ENCODE assay signal across 32 cellular contexts in genomic region chr2:33931164-33931563, GRCh38.
"Had no signal": no experiment of that assay in that cellular context is flagged by ENCODE, and none has a peak within 500 bp of the region (broad histone marks: within the 10 kb centered on the region; RNA-seq: fewer than 3 reads in every experiment).

No MANE protein-coding gene starts in this region.

- H3K27me3 ChIP-seq: adrenal gland, body of pancreas, breast epithelium, cardiac muscle cell, colonic mucosa, esophagus muscularis mucosa, foreskin keratinocyte, gastrocnemius medialis, heart left ventricle had no signal

- H3K4me3 ChIP-seq: adrenal gland, body of pancreas, breast epithelium, cardiac muscle cell, colonic mucosa, esophagus muscularis mucosa, gastrocnemius medialis, heart left ventricle had no signal

- ATAC-seq: activated CD4-positive, CD25-positive, alpha-beta regulatory T cell treated with anti-CD3 and anti-CD28 coated beads, Interleukin-2, amount 50 U/mL, for 24 hours; activated CD8-positive, alpha-beta T cell treated with anti-CD3 and anti-CD28 coated beads for 36 hours; activated naive CD8-positive, alpha-beta T cell treated with anti-CD3 and anti-CD28 coated beads, Interleukin-2, amount 50 U/mL, for 24 hours; body of pancreas; effector memory CD8-positive, alpha-beta T cell; foreskin keratinocyte; gastrocnemius medialis; heart left ventricle had no signal

- FAIRE-seq: TTC549 had no signal

- H3K4me1 ChIP-seq: adrenal gland, body of pancreas, breast epithelium, colonic mucosa, esophagus muscularis mucosa, foreskin keratinocyte, gastrocnemius medialis, heart left ventricle had no signal

- H3K27ac ChIP-seq: adrenal gland, body of pancreas, breast epithelium, cardiac muscle cell, colonic mucosa, esophagus muscularis mucosa, foreskin keratinocyte, gastrocnemius medialis, heart left ventricle, WERI-Rb-1 had no signal

- H3K36me3 ChIP-seq: adrenal gland, breast epithelium, cardiac muscle cell, colonic mucosa, esophagus muscularis mucosa, gastrocnemius medialis, heart left ventricle, WERI-Rb-1 had no signal

- DNase-seq: activated B cell treated with CpG ODN at 0.5 μM for 24 hours; activated CD4-positive, alpha-beta T cell treated with anti-CD3 and anti-CD28 coated beads for 48 hours; activated CD4-positive, alpha-beta T cell treated with anti-CD3 and anti-CD28 coated beads, Interleukin-2, amount 50 U/mL, for 1 hour; activated CD4-positive, alpha-beta T cell treated with anti-CD3 and anti-CD28 coated beads, Interleukin-2, amount 50 U/mL, for 48 hours; activated CD8-positive, alpha-beta memory T cell treated with anti-CD3 and anti-CD28 coated beads for 24 hours; activated CD8-positive, alpha-beta T cell treated with anti-CD3 and anti-CD28 coated beads for 36 hours; activated effector memory CD4-positive, alpha-beta T cell treated with anti-CD3 and anti-CD28 coated beads, Interleukin-2, amount 50 U/mL, for 16 hours; activated naive CD4-positive, alpha-beta T cell treated with anti-CD3 and anti-CD28 coated beads for 36 hours; activated naive CD8-positive, alpha-beta T cell treated with anti-CD3 and anti-CD28 coated beads for 36 hours; activated naive CD8-positive, alpha-beta T cell treated with anti-CD3 and anti-CD28 coated beads, Interleukin-2, amount 50 U/mL, for 24 hours; activated T-cell treated with anti-CD3 and anti-CD28 coated beads, Interleukin-2, amount 50 U/mL, for 48 hours; adrenal gland; amygdala; aorta; body of pancreas; central memory CD4-positive, alpha-beta T cell; cerebellar nuclear complex; colonic mucosa; effector CD4-positive, alpha-beta T cell; effector memory CD8-positive, alpha-beta T cell; erythroblast; foreskin keratinocyte; gastrocnemius medialis; glutamatergic neuron; heart left ventricle; T-helper 2 cell; WERI-Rb-1 had no signal

- H3K9me3 ChIP-seq: adrenal gland, body of pancreas, breast epithelium, colonic mucosa, esophagus muscularis mucosa, gastrocnemius medialis, heart left ventricle had no signal
